Comparison of ENCODE assay signal across 1 cellular context in the genomic region with DNA sequence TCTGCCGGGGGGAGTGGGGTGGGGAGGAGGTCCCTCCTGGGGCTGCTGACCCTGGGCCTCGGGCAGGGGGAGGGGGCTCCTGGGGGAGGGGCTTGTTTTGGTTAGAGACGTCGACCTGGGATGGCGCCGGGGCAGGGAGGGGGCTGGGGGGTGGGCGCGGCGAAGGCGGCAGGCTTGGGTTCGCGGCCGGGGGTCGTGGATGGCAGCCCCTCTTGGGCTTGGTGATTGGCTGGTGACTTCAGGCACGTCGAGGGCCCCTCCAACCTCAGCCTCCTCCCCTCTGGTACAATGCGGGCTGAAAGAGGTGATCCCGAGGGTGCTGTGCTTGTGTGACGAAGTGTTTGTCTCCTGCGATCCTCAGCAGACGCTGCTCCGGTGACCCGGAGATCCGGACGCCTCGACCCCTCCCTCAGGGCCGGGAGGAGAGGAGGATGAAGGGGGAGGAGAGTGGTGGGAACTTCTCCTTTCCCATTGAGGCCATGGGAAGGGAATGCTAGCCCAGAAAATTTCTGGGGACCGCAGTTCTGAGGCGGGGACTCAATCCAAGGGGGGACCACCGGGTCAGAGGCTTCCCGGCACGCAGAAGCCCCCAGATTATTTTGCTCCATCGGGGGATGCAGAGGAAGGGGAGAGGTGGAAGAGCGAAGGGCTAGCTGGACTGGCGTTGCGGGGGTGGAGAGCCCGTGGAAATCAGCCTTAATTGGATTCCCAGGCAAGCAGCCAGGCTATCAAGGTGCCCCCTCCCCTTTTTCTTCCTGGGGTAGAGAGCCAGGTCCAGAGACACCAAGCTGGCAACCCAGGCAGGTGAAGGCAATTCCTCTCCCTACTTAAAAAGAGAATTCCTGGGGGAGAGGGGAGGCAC.
TF ChIP-seq lines count a peak whose summit lies in the region.

No MANE protein-coding gene starts in this region.

TF ChIP-seq in H1, 55 proteins besides CTCF, POLR2A, EP300 and RAD21:
- TF ChIP-seq CHD1 (IDR thresholded peaks at IDR 0.05; ENCODE audit: low read depth, low read length) (no peak), KDM4A (IDR thresholded peaks at IDR 0.05; ENCODE audit: low read depth, low read length, severe bottlenecking) (peak; percentile 7), EGR1 (IDR thresholded peaks at IDR 0.05; ENCODE audit: borderline replicate concordance, low read depth, low read length) (peak; percentile 27; the same call in 1 of the 2 replicates), CREB1 (IDR thresholded peaks at IDR 0.05) (0 out of 2 replicates have a peak, but pooled peaks have one; percentile 10), SP2 (IDR thresholded peaks at IDR 0.05; ENCODE audit: low read length) (no peak)
